ENCODE assay signal across 18 cellular contexts in the genomic region with DNA sequence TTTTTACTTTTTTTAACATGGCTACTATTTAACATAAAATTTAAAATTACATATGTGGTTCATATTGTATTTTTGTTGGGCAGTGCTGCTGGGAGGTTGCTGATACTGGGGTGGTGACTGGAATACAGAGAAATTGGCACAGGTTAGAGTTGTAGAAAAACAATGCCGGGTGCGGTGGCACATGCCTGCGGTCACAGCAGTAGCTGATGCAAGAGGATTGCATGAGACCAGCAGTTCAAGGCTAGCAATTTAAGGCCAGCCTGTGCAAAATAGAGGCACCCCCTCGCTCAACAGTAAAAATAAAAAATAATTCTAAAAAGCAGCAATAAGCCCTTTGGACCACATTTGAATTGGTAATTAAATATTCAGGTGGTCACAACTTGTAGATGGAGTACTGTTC. TPM values are rescaled to one million over a fixed set of nuclear protein-coding genes. Genes with fewer than 3 reads are reported as not detected.
A peak's percentile ranks its signal among the peaks of the same experiment; 100 is the strongest.
DNase-seq lines count a peak whose midpoint lies in the region; ATAC-seq and TF ChIP-seq lines count a peak whose summit lies in the region.
"Had no signal": no experiment of that assay in that cellular context is flagged by ENCODE, and none has a peak within 500 bp of the region (broad histone marks: within the 10 kb centered on the region; RNA-seq: fewer than 3 reads in every experiment).

No MANE protein-coding gene starts in this region.

- peak; percentile 44 to 71 (median 62) for ATAC-seq in right lobe of liver
- ATAC-seq: GM12878, T-cell had no signal

- H3K4me3 ChIP-seq in MG63, result no peak overlapping the region
- no peak overlapping the region for H3K4me3 ChIP-seq in adrenal gland
- no peak overlapping the region for H3K4me3 ChIP-seq in right lobe of liver
- H3K4me3 ChIP-seq in brain microvascular endothelial cell (ENCODE audit: low read depth, low read length), result no peak overlapping the region
- H3K4me3 ChIP-seq: GM12878, PC-9 had no signal

- H3K27me3 ChIP-seq in MG63, result no peaks in the 10 kb centered on the region
- H3K27me3 ChIP-seq in adrenal gland, result no peaks in the 10 kb centered on the region
- no peaks in the 10 kb centered on the region for H3K27me3 ChIP-seq in right lobe of liver
- no peaks in the 10 kb centered on the region for H3K27me3 ChIP-seq in brain microvascular endothelial cell (replicated peaks)

- no peaks in the 10 kb centered on the region for H3K4me1 ChIP-seq in adrenal gland (replicated peaks in 1 of 2)
- H3K4me1 ChIP-seq in right lobe of liver, result peaks cover 0 to 11% (median 0%) of the 10 kb centered on the region in 4 donors
- H3K4me1 ChIP-seq: Caco-2 had no signal

- WGBS in adrenal gland, 4 donors, result 55 to 64% (median 59%) methylated on average over 4 of the region's 4 CpGs
- 28% methylated on average over 4 of the region's 4 CpGs for WGBS in right lobe of liver (ENCODE audit: insufficient coverage, low coverage, low lambda C conversion rate, missing lambda C conversion rate)

- H3K9me3 ChIP-seq in MG63, result no peaks in the 10 kb centered on the region
- H3K9me3 ChIP-seq in adrenal gland (replicated peaks in 1 of 3), result no peaks in the 10 kb centered on the region
- no peaks in the 10 kb centered on the region for H3K9me3 ChIP-seq in right lobe of liver
- H3K9me3 ChIP-seq: Caco-2 had no signal

- H3K27ac ChIP-seq in adrenal gland (no peak overlapping the region), right lobe of liver (no peak overlapping the region), brain microvascular endothelial cell (no peak overlapping the region)
- H3K27ac ChIP-seq: C4-2B, PC-9 had no signal

- in situ Hi-C loops in brain microvascular endothelial cell (cut with HindIII; ENCODE audit: low pct_ligation_motif_present, low sequenced_read_pairs), result no loop called here

- TF ChIP-seq CTCF in adrenal gland (IDR thresholded peaks at IDR 0.05) (no peak), right lobe of liver (IDR thresholded peaks at IDR 0.05) (no peak), brain microvascular endothelial cell (IDR thresholded peaks at IDR 0.05; ENCODE audit: low read depth, low read length, missing control alignments) (no peak)

- no peak for TF ChIP-seq POLR2A in adrenal gland (IDR thresholded peaks at IDR 0.05)
- no peak for TF ChIP-seq POLR2A in right lobe of liver (IDR thresholded peaks at IDR 0.05)

- intact Hi-C loops in adrenal gland (cut with DNase I), result no loop called here
- intact Hi-C loops in right lobe of liver (cut with DNase I), result no loop called here

- DNase-seq in Daoy (ENCODE audit: low read depth) (peak; percentile 5), MG63 (peak; percentile 27), adrenal gland (peak in 4 of 7 donors; percentile 16 to 72 (median 58)), right lobe of liver (peak; percentile 30 to 75 (median 62)), brain microvascular endothelial cell (no peak), T1000 (lab: John Stamatoyannopoulos, UW) (no peak)
- DNase-seq in NK-92 treated with Interleukin-12 subunit alpha and Interleukin-12 subunit beta, amount 100 ng/mL, for 24 hours (lab: John Stamatoyannopoulos, UW), result no peak
- DNase-seq in activated CD4-positive, alpha-beta T cell treated with anti-CD3 and anti-CD28 coated beads, Interleukin-2, amount 50 U/mL, for 4 hours, result no peak
- DNase-seq: Caco-2, DMS53, NCI-H1417, NCI-H1930, NCI-H2227 treated with DMSO at 0.1 percent for 48 hours, NCI-H526, T-cell had no signal

- H3K36me3 ChIP-seq in MG63, result no peaks in the 10 kb centered on the region
- no peaks in the 10 kb centered on the region for H3K36me3 ChIP-seq in adrenal gland (replicated peaks in 1 of 2)
- no peaks in the 10 kb centered on the region for H3K36me3 ChIP-seq in right lobe of liver
- H3K36me3 ChIP-seq in brain microvascular endothelial cell (replicated peaks), result no peaks in the 10 kb centered on the region

RNA-seq across cellular contexts. Expression of gene CPE, which starts 11.8 kb away (rescaled TPM):
- total RNA-seq in Daoy (2014; rRNA removed; shearing (Covaris generic)), result 9.8 and 10.2 TPM in 2 replicates
- 17.1 and 42.5 TPM in 2 replicates for total RNA-seq in MG63 (2014; rRNA removed; shearing (Covaris generic); ENCODE audit: low replicate concordance)
- total RNA-seq in adrenal gland (100 to 1,000 TPM in 4 of 8 donors, 10 to 100 TPM in 4; 24.8 to 159 (median 117) TPM), right lobe of liver (10 to 100 TPM in 2 of 6 experiments, 1 to 10 TPM in 4; 4.2 to 17.3 (median 9.4) TPM)
- polyA plus RNA-seq in adrenal gland, result 100 to 1,000 TPM in 1 of 3 donors, 10 to 100 TPM in 2; 40.2 to 152 (median 46.6) TPM
- total RNA-seq: GM12878 had no signal

RNA-seq across cellular contexts. Expression of gene MSMO1, which starts 39.6 kb away (rescaled TPM):
- 41.6 and 41.8 TPM in 2 replicates for total RNA-seq in Daoy (2014; rRNA removed; shearing (Covaris generic))
- 58.1 and 77.1 TPM in 2 replicates for total RNA-seq in MG63 (2014; rRNA removed; shearing (Covaris generic); ENCODE audit: low replicate concordance)
- total RNA-seq in adrenal gland (100 to 1,000 TPM in 2 of 8 donors, 10 to 100 TPM in 6; 41.9 to 663 (median 56.6) TPM), right lobe of liver (100 to 1,000 TPM in 4 of 6 experiments, 10 to 100 TPM in 2; 81.8 to 368 (median 122) TPM)
- 1,000 to 10,000 TPM in 1 of 3 donors, 10 to 100 TPM in 1, 1 to 10 TPM in 1; 9.3 to 1,372 (median 42.9) TPM for polyA plus RNA-seq in adrenal gland

Comparison
In these comparisons a context has a peak if more than half of its experiments do, and no peak if none do; other contexts are left out.
1. DNase-seq: peak in Daoy (single experiment), MG63 (single experiment), adrenal gland (4 of 7) and right lobe of liver (3 of 3); none in brain microvascular endothelial cell (single experiment), T1000 (single experiment), NK-92 treated with Interleukin-12 subunit alpha and Interleukin-12 subunit beta, amount 100 ng/mL, for 24 hours (single experiment) and activated CD4-positive, alpha-beta T cell treated with anti-CD3 and anti-CD28 coated beads, Interleukin-2, amount 50 U/mL, for 4 hours (0 of 2).